In genomic region chr4:108201774-108202173, GRCh38 we compare ENCODE assay signal across 24 cellular contexts. TPM values are rescaled to one million over a fixed set of nuclear protein-coding genes. Genes with fewer than 3 reads are reported as not detected.
"Had no signal": no experiment of that assay in that cellular context is flagged by ENCODE, and none has a peak within 500 bp of the region (broad histone marks: within the 10 kb centered on the region; RNA-seq: fewer than 3 reads in every experiment).

No MANE protein-coding gene starts in this region.

- H3K4me1 Mint-ChIP-seq: endodermal cell had no signal

- H3K27me3 Mint-ChIP-seq: dendritic cell treated with granulocyte-macrophage colony-stimulating factor and Interleukin-4, amounts not matched to agents 40 ng/mL and 50 ng/mL, for 4 days had no signal

- H3K27ac ChIP-seq: colonic mucosa, epithelial cell of prostate, esophagus squamous epithelium, gastrocnemius medialis, heart right ventricle, left lung, lower lobe of right lung had no signal

- H3K36me3 ChIP-seq: colonic mucosa, esophagus squamous epithelium, gastrocnemius medialis, heart right ventricle, left lung, lower lobe of right lung had no signal

- H3K4me1 ChIP-seq: colonic mucosa, esophagus squamous epithelium, gastrocnemius medialis, heart right ventricle, left lung, lower lobe of right lung had no signal

- DNase-seq: colonic mucosa; cortex of kidney; effector CD8-positive, alpha-beta T cell; effector memory CD8-positive, alpha-beta T cell; endodermal cell; erythroblast; esophagus squamous epithelium; foreskin fibroblast; foreskin melanocyte; gastrocnemius medialis; glutamatergic neuron; head of caudate nucleus; heart right ventricle; hippocampal formation; left cardiac atrium; left lung; left ventricle myocardium superior; lower lobe of right lung; mesenchymal stem cell; midbrain had no signal

- H3K9me3 Mint-ChIP-seq: dendritic cell treated with granulocyte-macrophage colony-stimulating factor and Interleukin-4, amounts not matched to agents 40 ng/mL and 50 ng/mL, for 4 days; effector memory CD8-positive, alpha-beta T cell; endodermal cell had no signal

- H3K4me3 ChIP-seq: colonic mucosa, esophagus squamous epithelium, gastrocnemius medialis, heart right ventricle, left lung, lower lobe of right lung had no signal

- H3K4me3 Mint-ChIP-seq: dendritic cell treated with granulocyte-macrophage colony-stimulating factor and Interleukin-4, amounts not matched to agents 40 ng/mL and 50 ng/mL, for 4 days; effector memory CD8-positive, alpha-beta T cell; endodermal cell had no signal

- H3K27ac Mint-ChIP-seq: dendritic cell treated with granulocyte-macrophage colony-stimulating factor and Interleukin-4, amounts not matched to agents 40 ng/mL and 50 ng/mL, for 4 days; effector memory CD8-positive, alpha-beta T cell; endodermal cell had no signal

- H3K9me3 ChIP-seq: colonic mucosa, esophagus squamous epithelium, gastrocnemius medialis, heart right ventricle, left lung, lower lobe of right lung had no signal

- ATAC-seq: effector memory CD8-positive, alpha-beta T cell; esophagus mucosa; gastrocnemius medialis; heart right ventricle; left cardiac atrium; left lung; left ventricle myocardium superior; lower lobe of right lung had no signal

RNA-seq across cellular contexts. Expression of gene LEF1, which starts 33.0 kb away (rescaled TPM):
- total RNA-seq: dermis microvascular lymphatic vessel endothelial cell had no signal
